9 cellular contexts compared by ENCODE assay signal in the genomic region with DNA sequence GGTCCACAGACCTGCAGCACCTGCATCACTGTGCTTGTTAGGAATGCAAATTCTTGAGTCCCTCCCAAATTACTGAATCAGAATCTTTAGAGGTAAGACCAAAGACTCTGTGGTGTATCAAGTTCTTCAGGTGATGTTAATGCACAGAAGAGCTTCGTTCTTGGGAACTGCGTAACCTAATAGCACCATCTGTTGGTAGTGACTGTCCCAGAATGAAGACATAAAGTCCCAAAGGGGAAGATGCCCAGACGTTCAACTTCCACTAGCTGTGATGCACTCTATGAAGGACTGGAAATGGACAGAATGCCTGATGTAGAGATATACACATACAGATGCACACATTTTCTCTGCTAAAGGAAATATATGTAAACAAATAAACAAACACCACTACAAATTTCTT.
DNase-seq lines count a peak whose midpoint lies in the region; ATAC-seq and TF ChIP-seq lines count a peak whose summit lies in the region.
"Had no signal": no experiment of that assay in that cellular context is flagged by ENCODE, and none has a peak within 500 bp of the region (broad histone marks: within the 10 kb centered on the region; RNA-seq: fewer than 3 reads in every experiment).

No MANE protein-coding gene starts in this region.

- no peaks in the 10 kb centered on the region for H3K27me3 ChIP-seq in sigmoid colon
- no peaks in the 10 kb centered on the region for H3K27me3 ChIP-seq in MG63

- H3K9me3 ChIP-seq in sigmoid colon (no peaks in the 10 kb centered on the region), MG63 (no peaks in the 10 kb centered on the region)

- H3K36me3 Mint-ChIP-seq in naive B cell, result no peaks in the 10 kb centered on the region

- ATAC-seq in GM18498 (IDR thresholded peaks at IDR 0.05; ENCODE audit: unreplicated experiment), result peak; percentile 86
- ATAC-seq in HG02938 (IDR thresholded peaks at IDR 0.05; ENCODE audit: unreplicated experiment), result peak; percentile 89
- peak; percentile 47 to 78 for ATAC-seq in naive B cell (ENCODE audit: low read depth in 2 of 2)

- DNase-seq in NCI-H446 (lab: John Stamatoyannopoulos, UW) (peak; percentile 44 to 72), choroid plexus epithelial cell (ENCODE audit: low read depth) (peak; percentile 75), naive B cell (peak; percentile 11), sigmoid colon (no peak), MG63 (no peak)

- 5 to 11% methylated on average over 3 of the region's 3 CpGs for WGBS in sigmoid colon, 2 donors

- no peak overlapping the region for H3K27ac Mint-ChIP-seq in naive B cell
- H3K27ac Mint-ChIP-seq: stimulated activated naive CD8-positive, alpha-beta T cell treated with anti-CD3 and anti-CD28 coated beads, Interleukin-15, Interleukin-2, amounts not matched to agents 100 ng/mL and 50 ng/mL, for 24 hours had no signal

- H3K27ac ChIP-seq in 22Rv1 (no peak overlapping the region), sigmoid colon (no peak overlapping the region)

- no peaks in the 10 kb centered on the region for H3K4me1 ChIP-seq in sigmoid colon

- intact Hi-C loops in sigmoid colon (cut with DNase I), result no loop called here

- TF ChIP-seq CTCF in 22Rv1 (IDR thresholded peaks at IDR 0.05), result peak; percentile 67
- TF ChIP-seq CTCF in choroid plexus epithelial cell (conservative IDR thresholded peaks at IDR 0.05; ENCODE audit: low read depth, low read length), result peak; percentile 77
- TF ChIP-seq CTCF in sigmoid colon (IDR thresholded peaks at IDR 0.05), result no peak

- H3K9me3 Mint-ChIP-seq in naive B cell, result no peaks in the 10 kb centered on the region
- H3K9me3 Mint-ChIP-seq: stimulated activated naive CD8-positive, alpha-beta T cell treated with anti-CD3 and anti-CD28 coated beads, Interleukin-15, Interleukin-2, amounts not matched to agents 100 ng/mL and 50 ng/mL, for 24 hours had no signal

- no peak for TF ChIP-seq EP300 in sigmoid colon (IDR thresholded peaks at IDR 0.05)

- TF ChIP-seq POLR2A in sigmoid colon (IDR thresholded peaks at IDR 0.05), result no peak

- no peaks in the 10 kb centered on the region for H3K4me1 Mint-ChIP-seq in naive B cell

- H3K4me3 ChIP-seq in choroid plexus epithelial cell (ENCODE audit: low read depth, low read length) (no peak overlapping the region), sigmoid colon (no peak overlapping the region), MG63 (no peak overlapping the region)

- H3K27me3 Mint-ChIP-seq in naive B cell, result no peaks in the 10 kb centered on the region
- H3K27me3 Mint-ChIP-seq: stimulated activated naive CD8-positive, alpha-beta T cell treated with anti-CD3 and anti-CD28 coated beads, Interleukin-15, Interleukin-2, amounts not matched to agents 100 ng/mL and 50 ng/mL, for 24 hours had no signal

- H3K36me3 ChIP-seq in sigmoid colon (no peaks in the 10 kb centered on the region), MG63 (no peaks in the 10 kb centered on the region)

- no peak overlapping the region for H3K4me3 Mint-ChIP-seq in naive B cell
- H3K4me3 Mint-ChIP-seq: stimulated activated naive CD8-positive, alpha-beta T cell treated with anti-CD3 and anti-CD28 coated beads, Interleukin-15, Interleukin-2, amounts not matched to agents 100 ng/mL and 50 ng/mL, for 24 hours had no signal

Comparison
In these comparisons a context has a peak if more than half of its experiments do, and no peak if none do; other contexts are left out.
1. CTCF ChIP-seq: peak in 22Rv1 (single experiment) and choroid plexus epithelial cell (single experiment); none in sigmoid colon (0 of 4).
2. DNase-seq: peak in NCI-H446 (2 of 2), choroid plexus epithelial cell (single experiment) and naive B cell (single experiment); none in sigmoid colon (single experiment) and MG63 (single experiment).
3. Peak in every context shown above with its lines, with median percentiles within 50 percentile points of each other: ATAC-seq.